In genomic region chr13:106499905-106500304, GRCh38 we compare ENCODE assay signal across 8 cellular contexts. TPM values are rescaled to one million over a fixed set of nuclear protein-coding genes. Genes with fewer than 3 reads are reported as not detected.
A peak's percentile ranks its signal among the peaks of the same experiment; 100 is the strongest.
DNase-seq lines count a peak whose midpoint lies in the region; ATAC-seq and TF ChIP-seq lines count a peak whose summit lies in the region.

No MANE protein-coding gene starts in this region.

- H3K36me3 Mint-ChIP-seq in activated naive CD4-positive, alpha-beta T cell treated with anti-CD3 and anti-CD28 coated beads, Interleukin-2, amount 50 U/mL, for 72 hours, result no peaks in the 10 kb centered on the region
- no peaks in the 10 kb centered on the region for H3K36me3 Mint-ChIP-seq in activated T-cell treated with anti-CD3 and anti-CD28 coated beads, Interleukin-2, amount 50 U/mL, for 24 hours (ENCODE audit: low read depth)

- in situ Hi-C loops in brain microvascular endothelial cell (cut with HindIII; ENCODE audit: low pct_ligation_motif_present, low sequenced_read_pairs), result no loop called here

- H3K27ac Mint-ChIP-seq in activated naive CD4-positive, alpha-beta T cell treated with anti-CD3 and anti-CD28 coated beads, Interleukin-2, amount 50 U/mL, for 72 hours, result no peak overlapping the region
- H3K27ac Mint-ChIP-seq in activated T-cell treated with anti-CD3 and anti-CD28 coated beads, Interleukin-2, amount 50 U/mL, for 24 hours, result no peak overlapping the region

- DNase-seq in A172 (ENCODE audit: low spot score) (peak; percentile 70), brain microvascular endothelial cell (peak; percentile 24), NCI-H1930 (lab: John Stamatoyannopoulos, UW) (no peak), kidney tubule cell (ENCODE audit: low spot score) (no peak)
- DNase-seq in Jurkat, Clone E6-1 (ENCODE audit: low read depth, low spot score), result peak; percentile 41
- no peak for DNase-seq in activated naive CD4-positive, alpha-beta T cell treated with anti-CD3 and anti-CD28 coated beads, Interleukin-2, amount 50 U/mL, for 72 hours (ENCODE audit: low spot score in 2 of 2)
- DNase-seq in activated T-cell treated with anti-CD3 and anti-CD28 coated beads, Interleukin-2, amount 50 U/mL, for 24 hours, result no peak

- no peak overlapping the region for H3K4me3 ChIP-seq in Jurkat, Clone E6-1 (ENCODE audit: low read length)
- no peak overlapping the region for H3K4me3 ChIP-seq in brain microvascular endothelial cell (ENCODE audit: low read depth, low read length)

- no peak overlapping the region for H3K4me3 Mint-ChIP-seq in activated T-cell treated with anti-CD3 and anti-CD28 coated beads, Interleukin-2, amount 50 U/mL, for 24 hours

- peak; percentile 64 for ATAC-seq in GM21381 (IDR thresholded peaks at IDR 0.05; ENCODE audit: unreplicated experiment)
- ATAC-seq in activated naive CD4-positive, alpha-beta T cell treated with anti-CD3 and anti-CD28 coated beads, Interleukin-2, amount 50 U/mL, for 72 hours, result no peak

- peaks cover 56% of the 10 kb centered on the region for H3K27me3 Mint-ChIP-seq in activated T-cell treated with anti-CD3 and anti-CD28 coated beads, Interleukin-2, amount 50 U/mL, for 24 hours

- peaks cover 9% of the 10 kb centered on the region for H3K4me1 Mint-ChIP-seq in activated T-cell treated with anti-CD3 and anti-CD28 coated beads, Interleukin-2, amount 50 U/mL, for 24 hours (ENCODE audit: low read depth)

- H3K9me3 Mint-ChIP-seq in activated naive CD4-positive, alpha-beta T cell treated with anti-CD3 and anti-CD28 coated beads, Interleukin-2, amount 50 U/mL, for 72 hours, result no peaks in the 10 kb centered on the region
- no peaks in the 10 kb centered on the region for H3K9me3 Mint-ChIP-seq in activated T-cell treated with anti-CD3 and anti-CD28 coated beads, Interleukin-2, amount 50 U/mL, for 24 hours

- peak overlapping the region; percentile 44 for H3K27ac ChIP-seq in brain microvascular endothelial cell

- TF ChIP-seq CTCF in brain microvascular endothelial cell (IDR thresholded peaks at IDR 0.05; ENCODE audit: low read depth, low read length, missing control alignments), result no peak

- peaks cover 7% of the 10 kb centered on the region for H3K36me3 ChIP-seq in brain microvascular endothelial cell (replicated peaks)

- H3K27me3 ChIP-seq in brain microvascular endothelial cell (replicated peaks), result no peaks in the 10 kb centered on the region

RNA-seq across cellular contexts. Expression of gene EFNB2, which starts 35.6 kb away (rescaled TPM):
- 7.8 and 8.1 TPM in 2 replicates for total RNA-seq in A172 (2014; rRNA removed; shearing (Covaris generic))
- polyA plus RNA-seq in Jurkat, Clone E6-1 (2012; ENCODE audit: insufficient read depth, insufficient read length), result 4.3 TPM
- not detected for total RNA-seq in activated naive CD4-positive, alpha-beta T cell treated with anti-CD3 and anti-CD28 coated beads, Interleukin-2, amount 50 U/mL, for 72 hours

Comparison
In these comparisons a context has a peak if more than half of its experiments do, and no peak if none do; other contexts are left out.
1. DNase-seq: peak in A172 (single experiment), Jurkat, Clone E6-1 (single experiment) and brain microvascular endothelial cell (single experiment); none in activated naive CD4-positive, alpha-beta T cell treated with anti-CD3 and anti-CD28 coated beads, Interleukin-2, amount 50 U/mL, for 72 hours (0 of 2), activated T-cell treated with anti-CD3 and anti-CD28 coated beads, Interleukin-2, amount 50 U/mL, for 24 hours (single experiment), NCI-H1930 (0 of 2) and kidney tubule cell (single experiment).